ENCODE assay signal across 13 cellular contexts in the genomic region with DNA sequence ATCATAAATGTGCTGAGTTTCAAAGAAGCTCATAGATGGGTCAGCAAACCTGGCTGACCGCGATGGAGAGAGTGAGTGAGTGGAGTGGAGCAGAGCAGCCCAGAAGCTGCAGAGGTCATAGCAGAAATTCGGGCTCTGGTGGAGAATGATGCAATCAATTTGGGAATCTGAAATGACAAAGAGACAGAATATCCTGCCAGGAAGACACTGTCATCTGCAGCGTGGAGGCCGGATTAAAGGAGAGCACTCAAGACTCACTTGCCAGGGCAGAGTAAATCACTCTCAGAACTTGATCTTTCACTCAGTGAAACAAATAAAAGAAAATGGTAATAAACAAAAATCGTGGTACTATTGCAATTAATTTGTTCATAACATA.
DNase-seq lines count a peak whose midpoint lies in the region; ATAC-seq and TF ChIP-seq lines count a peak whose summit lies in the region.
"Had no signal": no experiment of that assay in that cellular context is flagged by ENCODE, and none has a peak within 500 bp of the region (broad histone marks: within the 10 kb centered on the region; RNA-seq: fewer than 3 reads in every experiment).

No MANE protein-coding gene starts in this region.

- H3K27ac ChIP-seq in endodermal cell (ENCODE audit: low read depth, low read length) (no peak overlapping the region), trophoblast cell (ENCODE audit: low read depth, low read length) (no peak overlapping the region), substantia nigra (ENCODE audit: low read depth, low read length, poor library complexity, severe bottlenecking) (no peak overlapping the region)
- H3K27ac ChIP-seq: left lung, suprapubic skin had no signal

- no peak overlapping the region for H2BK120ac ChIP-seq in trophoblast cell (ENCODE audit: insufficient read depth, low read length, poor library complexity)

- no peak overlapping the region for H2AFZ ChIP-seq in trophoblast cell (ENCODE audit: insufficient read depth, low read length, poor library complexity)

- H3K9me3 Mint-ChIP-seq in endodermal cell, result peaks cover 7% of the 10 kb centered on the region

- H3K27ac Mint-ChIP-seq in endodermal cell, result no peak overlapping the region
- H3K27ac Mint-ChIP-seq: brain, naive B cell had no signal

- no peak overlapping the region for H3K4me2 ChIP-seq in trophoblast cell (ENCODE audit: low read length)

- no peak overlapping the region for H3K18ac ChIP-seq in trophoblast cell (ENCODE audit: low read length)

- no peak overlapping the region for H3K4me3 ChIP-seq in endodermal cell (ENCODE audit: low read length)
- H3K4me3 ChIP-seq in trophoblast cell (ENCODE audit: low read depth, low read length), result no peak overlapping the region
- H3K4me3 ChIP-seq: left lung, suprapubic skin had no signal

- H3K4me1 Mint-ChIP-seq in endodermal cell, result peaks cover 11% of the 10 kb centered on the region
- H3K4me1 Mint-ChIP-seq: naive B cell had no signal

- H2AK5ac ChIP-seq in trophoblast cell (ENCODE audit: low read length), result no peak overlapping the region

- H4K91ac ChIP-seq in trophoblast cell (ENCODE audit: low read depth, low read length), result no peak overlapping the region

- WGBS in endodermal cell (ENCODE audit: insufficient coverage in 1 of 2, insufficient read length in 1 of 2), 2 experiments, result 79 to 82% methylated on average over 3 to 5 of the region's 6 CpGs
- WGBS in trophoblast cell (ENCODE audit: extremely low coverage, insufficient coverage, insufficient read length), result no CpG with 5 or more reads among the region's 6 CpGs

- H3K27me3 ChIP-seq in endodermal cell (ENCODE audit: control insufficient read depth, insufficient read depth, low read length, poor library complexity, severe bottlenecking) (peaks cover 21% of the 10 kb centered on the region), trophoblast cell (ENCODE audit: insufficient read depth, low read length) (no peaks in the 10 kb centered on the region)
- H3K27me3 ChIP-seq: left lung, suprapubic skin had no signal

- no peak overlapping the region for H3K14ac ChIP-seq in trophoblast cell (ENCODE audit: low read length)

- H3K4me1 ChIP-seq in endodermal cell (ENCODE audit: control insufficient read depth, insufficient read depth, low read length) (no peaks in the 10 kb centered on the region), trophoblast cell (ENCODE audit: control insufficient read depth in 1 of 2, insufficient read depth in 2 of 2, low read length in 2 of 2) (no peaks in the 10 kb centered on the region)

- no peaks in the 10 kb centered on the region for H3K36me3 Mint-ChIP-seq in endodermal cell (ENCODE audit: low read depth)
- H3K36me3 Mint-ChIP-seq: brain, naive B cell had no signal

- DNase-seq in GM03348 (ENCODE audit: low spot score) (peak; percentile 55), NCI-H2029 treated with DMSO at 0.1 percent for 48 hours (lab: John Stamatoyannopoulos, UW) (peak; percentile 65), endodermal cell (peak; percentile 45), trophoblast cell (no peak), substantia nigra (lab: John Stamatoyannopoulos, UW) (no peak), putamen (ENCODE audit: low spot score) (no peak)
- DNase-seq in activated CD4-positive, alpha-beta T cell treated with anti-CD3 and anti-CD28 coated beads, Interleukin-2, amount 50 U/mL, for 1 hour, result no peak
- DNase-seq: activated naive CD4-positive, alpha-beta T cell; left lung; naive B cell had no signal

- H3K9me3 ChIP-seq in endodermal cell (ENCODE audit: control insufficient read depth, low read length) (peaks cover 13% of the 10 kb centered on the region), trophoblast cell (ENCODE audit: insufficient read depth, low read depth, low read length) (no peaks in the 10 kb centered on the region)
- H3K9me3 ChIP-seq: left lung, suprapubic skin had no signal

- H2BK5ac ChIP-seq in trophoblast cell (ENCODE audit: low read depth, low read length, poor library complexity), result no peak overlapping the region

- no peak overlapping the region for H3K23ac ChIP-seq in trophoblast cell (ENCODE audit: low read length)

- TF ChIP-seq CTCF in endodermal cell (conservative IDR thresholded peaks at IDR 0.05), result no peak

- no peak overlapping the region for H3K4ac ChIP-seq in trophoblast cell (ENCODE audit: low read depth, low read length)

- peak overlapping the region; percentile 43 for H4K8ac ChIP-seq in trophoblast cell (ENCODE audit: low read depth, low read length)

- no peak overlapping the region for H2BK12ac ChIP-seq in trophoblast cell (ENCODE audit: low read length)

- peaks cover 4% of the 10 kb centered on the region for H3K79me1 ChIP-seq in trophoblast cell (ENCODE audit: low read length)

- H3K36me3 ChIP-seq in endodermal cell (ENCODE audit: control insufficient read depth, insufficient read depth, low read length) (no peaks in the 10 kb centered on the region), trophoblast cell (ENCODE audit: control insufficient read depth in 1 of 2, insufficient read depth in 2 of 2, low read length in 2 of 2) (no peaks in the 10 kb centered on the region)
- H3K36me3 ChIP-seq: left lung, suprapubic skin had no signal

- H4K12ac ChIP-seq in trophoblast cell (ENCODE audit: low read depth, low read length), result no peak overlapping the region

- no peak overlapping the region for H3K4me3 Mint-ChIP-seq in endodermal cell
- H3K4me3 Mint-ChIP-seq: brain, naive B cell had no signal

- ATAC-seq in GM21360 (IDR thresholded peaks at IDR 0.05; ENCODE audit: unreplicated experiment), result no peak
- ATAC-seq: left lung had no signal

- no peaks in the 10 kb centered on the region for H3K79me2 ChIP-seq in trophoblast cell (ENCODE audit: control insufficient read depth, insufficient read depth, low read length, poor library complexity)

- peaks cover 31% of the 10 kb centered on the region for H3K27me3 Mint-ChIP-seq in endodermal cell (ENCODE audit: insufficient read depth)
- H3K27me3 Mint-ChIP-seq: naive B cell had no signal

- no peak overlapping the region for H3K9ac ChIP-seq in endodermal cell (ENCODE audit: extremely low read depth, low read length, poor library complexity, severe bottlenecking)
- H3K9ac ChIP-seq in trophoblast cell (ENCODE audit: low read length), result no peak overlapping the region

Comparison
In these comparisons a context has a peak if more than half of its experiments do, and no peak if none do; other contexts are left out.
1. DNase-seq: peak in GM03348 (single experiment), NCI-H2029 treated with DMSO at 0.1 percent for 48 hours (single experiment) and endodermal cell (single experiment); none in trophoblast cell (0 of 2), substantia nigra (0 of 49), activated CD4-positive, alpha-beta T cell treated with anti-CD3 and anti-CD28 coated beads, Interleukin-2, amount 50 U/mL, for 1 hour (single experiment) and putamen (single experiment).